Comparison of ENCODE assay signal across 1 cellular context in the genomic region with DNA sequence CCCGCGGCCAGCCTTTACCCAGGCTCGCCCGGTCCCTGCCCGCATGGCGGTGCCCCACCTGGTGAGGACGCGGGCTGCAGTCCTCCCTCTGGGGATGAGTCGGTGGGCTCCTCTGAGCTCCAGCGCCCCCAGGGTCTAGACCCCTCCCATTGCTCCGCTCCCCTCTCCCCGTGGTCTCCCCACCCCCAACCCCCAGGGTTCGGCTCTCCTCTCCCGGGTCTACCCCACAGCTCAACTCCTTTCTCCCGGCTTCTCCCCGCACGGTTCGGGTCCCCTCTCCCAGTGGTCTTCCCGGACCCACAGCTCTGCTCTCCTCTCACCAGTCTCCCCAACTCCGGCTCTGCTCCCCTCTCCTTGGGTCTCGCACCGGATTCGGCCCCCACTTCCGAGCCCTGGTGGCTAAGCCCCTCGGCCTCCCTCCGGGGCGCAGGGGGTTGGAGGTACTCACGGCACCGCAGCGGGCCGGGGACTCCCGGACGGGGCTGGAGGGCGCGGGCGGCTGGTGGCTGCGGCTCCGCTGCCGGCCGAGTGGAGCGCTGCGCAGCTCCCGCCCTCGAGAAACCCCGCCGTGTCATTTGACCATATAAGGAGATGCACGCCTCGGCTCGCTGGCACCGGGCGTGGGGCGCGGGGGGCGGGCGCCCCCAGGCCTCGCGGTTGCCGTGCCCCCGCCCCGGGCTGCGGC.
A peak's percentile ranks its signal among the peaks of the same experiment; 100 is the strongest.
TF ChIP-seq lines count a peak whose summit lies in the region.

A gene with protein sequence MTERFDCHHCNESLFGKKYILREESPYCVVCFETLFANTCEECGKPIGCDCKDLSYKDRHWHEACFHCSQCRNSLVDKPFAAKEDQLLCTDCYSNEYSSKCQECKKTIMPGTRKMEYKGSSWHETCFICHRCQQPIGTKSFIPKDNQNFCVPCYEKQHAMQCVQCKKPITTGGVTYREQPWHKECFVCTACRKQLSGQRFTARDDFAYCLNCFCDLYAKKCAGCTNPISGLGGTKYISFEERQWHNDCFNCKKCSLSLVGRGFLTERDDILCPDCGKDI (minus strand): TSS at position 530 of the 685 bp plus-strand sequence. CDS start 12,535 bp downstream, outside the sequence.

TF ChIP-seq in HepG2, 621 proteins besides CTCF, POLR2A, EP300 and RAD21 (continued from another document and continues in another):
- TF ChIP-seq CBX2 (IDR thresholded peaks at IDR 0.05; ENCODE audit: low read depth, low read length) (no peak), CBX2 (CRISPR knock-in tag; IDR thresholded peaks at IDR 0.05; ENCODE audit: low read depth) (peak; percentile 58; the same call in 1 of the 2 replicates), SP2 (CRISPR knock-in tag; IDR thresholded peaks at IDR 0.05) (no peak), HNRNPLL (IDR thresholded peaks at IDR 0.05; ENCODE audit: low read depth, low read length, poor library complexity, severe bottlenecking) (peak; percentile 85), ZNF225 (CRISPR knock-in tag; IDR thresholded peaks at IDR 0.05) (no peak), ZNF616 (CRISPR knock-in tag; IDR thresholded peaks at IDR 0.05; ENCODE audit: low read depth) (no peak), HOXA5 (CRISPR knock-in tag; IDR thresholded peaks at IDR 0.05) (no peak), ZNF556 (CRISPR knock-in tag; IDR thresholded peaks at IDR 0.05; ENCODE audit: borderline replicate concordance) (0 out of 2 replicates have a peak, but pooled peaks have one; percentile 20), PHF8 (CRISPR knock-in tag; IDR thresholded peaks at IDR 0.05) (peak; percentile 51; the same call in 1 of the 2 replicates), ATAD3A (CRISPR knock-in tag; IDR thresholded peaks at IDR 0.05) (no peak), HES4 (CRISPR knock-in tag; IDR thresholded peaks at IDR 0.05; ENCODE audit: borderline replicate concordance) (0 out of 2 replicates have a peak, but pooled peaks have one; percentile 74), ZFP36L1 (CRISPR knock-in tag; IDR thresholded peaks at IDR 0.05) (no peak), ZNF260 (CRISPR knock-in tag; IDR thresholded peaks at IDR 0.05; ENCODE audit: borderline replicate concordance, low read depth) (no peak), EHMT2 (IDR thresholded peaks at IDR 0.05; ENCODE audit: borderline replicate concordance, low read depth, low read length) (no peak), ELF3 (CRISPR knock-in tag; IDR thresholded peaks at IDR 0.05) (no peak), REXO4 (CRISPR knock-in tag; IDR thresholded peaks at IDR 0.05; ENCODE audit: borderline replicate concordance) (no peak), STAG1 (CRISPR knock-in tag; IDR thresholded peaks at IDR 0.05) (peak; percentile 18; the same call in 1 of the 2 replicates), NFRKB (IDR thresholded peaks at IDR 0.05) (no peak), ZNF3 (CRISPR knock-in tag; IDR thresholded peaks at IDR 0.05) (no peak), MAFG (CRISPR knock-in tag; IDR thresholded peaks at IDR 0.05) (no peak), RNF2 (conservative IDR thresholded peaks at IDR 0.05; ENCODE audit: low read depth) (peak; percentile 82)
- TF ChIP-seq, protein P1, sequence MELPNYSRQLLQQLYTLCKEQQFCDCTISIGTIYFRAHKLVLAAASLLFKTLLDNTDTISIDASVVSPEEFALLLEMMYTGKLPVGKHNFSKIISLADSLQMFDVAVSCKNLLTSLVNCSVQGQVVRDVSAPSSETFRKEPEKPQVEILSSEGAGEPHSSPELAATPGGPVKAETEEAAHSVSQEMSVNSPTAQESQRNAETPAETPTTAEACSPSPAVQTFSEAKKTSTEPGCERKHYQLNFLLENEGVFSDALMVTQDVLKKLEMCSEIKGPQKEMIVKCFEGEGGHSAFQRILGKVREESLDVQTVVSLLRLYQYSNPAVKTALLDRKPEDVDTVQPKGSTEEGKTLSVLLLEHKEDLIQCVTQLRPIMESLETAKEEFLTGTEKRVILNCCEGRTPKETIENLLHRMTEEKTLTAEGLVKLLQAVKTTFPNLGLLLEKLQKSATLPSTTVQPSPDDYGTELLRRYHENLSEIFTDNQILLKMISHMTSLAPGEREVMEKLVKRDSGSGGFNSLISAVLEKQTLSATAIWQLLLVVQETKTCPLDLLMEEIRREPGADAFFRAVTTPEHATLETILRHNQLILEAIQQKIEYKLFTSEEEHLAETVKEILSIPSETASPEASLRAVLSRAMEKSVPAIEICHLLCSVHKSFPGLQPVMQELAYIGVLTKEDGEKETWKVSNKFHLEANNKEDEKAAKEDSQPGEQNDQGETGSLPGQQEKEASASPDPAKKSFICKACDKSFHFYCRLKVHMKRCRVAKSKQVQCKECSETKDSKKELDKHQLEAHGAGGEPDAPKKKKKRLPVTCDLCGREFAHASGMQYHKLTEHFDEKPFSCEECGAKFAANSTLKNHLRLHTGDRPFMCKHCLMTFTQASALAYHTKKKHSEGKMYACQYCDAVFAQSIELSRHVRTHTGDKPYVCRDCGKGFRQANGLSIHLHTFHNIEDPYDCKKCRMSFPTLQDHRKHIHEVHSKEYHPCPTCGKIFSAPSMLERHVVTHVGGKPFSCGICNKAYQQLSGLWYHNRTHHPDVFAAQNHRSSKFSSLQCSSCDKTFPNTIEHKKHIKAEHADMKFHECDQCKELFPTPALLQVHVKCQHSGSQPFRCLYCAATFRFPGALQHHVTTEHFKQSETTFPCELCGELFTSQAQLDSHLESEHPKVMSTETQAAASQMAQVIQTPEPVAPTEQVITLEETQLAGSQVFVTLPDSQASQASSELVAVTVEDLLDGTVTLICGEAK (IDR thresholded peaks at IDR 0.05), result no peak
- TF ChIP-seq, protein P1 (CRISPR knock-in tag; IDR thresholded peaks at IDR 0.05), result no peak
- TF ChIP-seq, protein P2, sequence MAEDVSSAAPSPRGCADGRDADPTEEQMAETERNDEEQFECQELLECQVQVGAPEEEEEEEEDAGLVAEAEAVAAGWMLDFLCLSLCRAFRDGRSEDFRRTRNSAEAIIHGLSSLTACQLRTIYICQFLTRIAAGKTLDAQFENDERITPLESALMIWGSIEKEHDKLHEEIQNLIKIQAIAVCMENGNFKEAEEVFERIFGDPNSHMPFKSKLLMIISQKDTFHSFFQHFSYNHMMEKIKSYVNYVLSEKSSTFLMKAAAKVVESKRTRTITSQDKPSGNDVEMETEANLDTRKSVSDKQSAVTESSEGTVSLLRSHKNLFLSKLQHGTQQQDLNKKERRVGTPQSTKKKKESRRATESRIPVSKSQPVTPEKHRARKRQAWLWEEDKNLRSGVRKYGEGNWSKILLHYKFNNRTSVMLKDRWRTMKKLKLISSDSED (CRISPR knock-in tag; IDR thresholded peaks at IDR 0.05), result no peak
- TF ChIP-seq, protein P3, sequence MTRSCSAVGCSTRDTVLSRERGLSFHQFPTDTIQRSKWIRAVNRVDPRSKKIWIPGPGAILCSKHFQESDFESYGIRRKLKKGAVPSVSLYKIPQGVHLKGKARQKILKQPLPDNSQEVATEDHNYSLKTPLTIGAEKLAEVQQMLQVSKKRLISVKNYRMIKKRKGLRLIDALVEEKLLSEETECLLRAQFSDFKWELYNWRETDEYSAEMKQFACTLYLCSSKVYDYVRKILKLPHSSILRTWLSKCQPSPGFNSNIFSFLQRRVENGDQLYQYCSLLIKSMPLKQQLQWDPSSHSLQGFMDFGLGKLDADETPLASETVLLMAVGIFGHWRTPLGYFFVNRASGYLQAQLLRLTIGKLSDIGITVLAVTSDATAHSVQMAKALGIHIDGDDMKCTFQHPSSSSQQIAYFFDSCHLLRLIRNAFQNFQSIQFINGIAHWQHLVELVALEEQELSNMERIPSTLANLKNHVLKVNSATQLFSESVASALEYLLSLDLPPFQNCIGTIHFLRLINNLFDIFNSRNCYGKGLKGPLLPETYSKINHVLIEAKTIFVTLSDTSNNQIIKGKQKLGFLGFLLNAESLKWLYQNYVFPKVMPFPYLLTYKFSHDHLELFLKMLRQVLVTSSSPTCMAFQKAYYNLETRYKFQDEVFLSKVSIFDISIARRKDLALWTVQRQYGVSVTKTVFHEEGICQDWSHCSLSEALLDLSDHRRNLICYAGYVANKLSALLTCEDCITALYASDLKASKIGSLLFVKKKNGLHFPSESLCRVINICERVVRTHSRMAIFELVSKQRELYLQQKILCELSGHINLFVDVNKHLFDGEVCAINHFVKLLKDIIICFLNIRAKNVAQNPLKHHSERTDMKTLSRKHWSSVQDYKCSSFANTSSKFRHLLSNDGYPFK (CRISPR knock-in tag; IDR thresholded peaks at IDR 0.05; ENCODE audit: borderline replicate concordance), result no peak
- TF ChIP-seq, protein P4, sequence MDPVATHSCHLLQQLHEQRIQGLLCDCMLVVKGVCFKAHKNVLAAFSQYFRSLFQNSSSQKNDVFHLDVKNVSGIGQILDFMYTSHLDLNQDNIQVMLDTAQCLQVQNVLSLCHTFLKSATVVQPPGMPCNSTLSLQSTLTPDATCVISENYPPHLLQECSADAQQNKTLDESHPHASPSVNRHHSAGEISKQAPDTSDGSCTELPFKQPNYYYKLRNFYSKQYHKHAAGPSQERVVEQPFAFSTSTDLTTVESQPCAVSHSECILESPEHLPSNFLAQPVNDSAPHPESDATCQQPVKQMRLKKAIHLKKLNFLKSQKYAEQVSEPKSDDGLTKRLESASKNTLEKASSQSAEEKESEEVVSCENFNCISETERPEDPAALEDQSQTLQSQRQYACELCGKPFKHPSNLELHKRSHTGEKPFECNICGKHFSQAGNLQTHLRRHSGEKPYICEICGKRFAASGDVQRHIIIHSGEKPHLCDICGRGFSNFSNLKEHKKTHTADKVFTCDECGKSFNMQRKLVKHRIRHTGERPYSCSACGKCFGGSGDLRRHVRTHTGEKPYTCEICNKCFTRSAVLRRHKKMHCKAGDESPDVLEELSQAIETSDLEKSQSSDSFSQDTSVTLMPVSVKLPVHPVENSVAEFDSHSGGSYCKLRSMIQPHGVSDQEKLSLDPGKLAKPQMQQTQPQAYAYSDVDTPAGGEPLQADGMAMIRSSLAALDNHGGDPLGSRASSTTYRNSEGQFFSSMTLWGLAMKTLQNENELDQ (CRISPR knock-in tag; IDR thresholded peaks at IDR 0.05; ENCODE audit: borderline replicate concordance), result no peak
- TF ChIP-seq, protein P5, sequence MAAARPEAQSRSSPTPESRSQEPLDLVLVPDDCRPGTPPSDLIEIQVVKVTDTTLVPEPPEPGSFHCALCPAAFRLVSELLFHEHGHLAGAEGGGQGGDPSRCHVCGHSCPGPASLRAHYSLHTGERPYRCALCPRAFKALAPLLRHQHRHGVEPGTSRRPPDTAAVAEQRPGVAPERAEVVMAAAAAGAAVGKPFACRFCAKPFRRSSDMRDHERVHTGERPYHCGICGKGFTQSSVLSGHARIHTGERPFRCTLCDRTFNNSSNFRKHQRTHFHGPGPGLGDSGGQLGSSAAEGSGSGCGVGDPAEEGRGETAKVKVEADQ (CRISPR knock-in tag; IDR thresholded peaks at IDR 0.05; ENCODE audit: borderline replicate concordance), result no peak
- TF ChIP-seq, protein P6, sequence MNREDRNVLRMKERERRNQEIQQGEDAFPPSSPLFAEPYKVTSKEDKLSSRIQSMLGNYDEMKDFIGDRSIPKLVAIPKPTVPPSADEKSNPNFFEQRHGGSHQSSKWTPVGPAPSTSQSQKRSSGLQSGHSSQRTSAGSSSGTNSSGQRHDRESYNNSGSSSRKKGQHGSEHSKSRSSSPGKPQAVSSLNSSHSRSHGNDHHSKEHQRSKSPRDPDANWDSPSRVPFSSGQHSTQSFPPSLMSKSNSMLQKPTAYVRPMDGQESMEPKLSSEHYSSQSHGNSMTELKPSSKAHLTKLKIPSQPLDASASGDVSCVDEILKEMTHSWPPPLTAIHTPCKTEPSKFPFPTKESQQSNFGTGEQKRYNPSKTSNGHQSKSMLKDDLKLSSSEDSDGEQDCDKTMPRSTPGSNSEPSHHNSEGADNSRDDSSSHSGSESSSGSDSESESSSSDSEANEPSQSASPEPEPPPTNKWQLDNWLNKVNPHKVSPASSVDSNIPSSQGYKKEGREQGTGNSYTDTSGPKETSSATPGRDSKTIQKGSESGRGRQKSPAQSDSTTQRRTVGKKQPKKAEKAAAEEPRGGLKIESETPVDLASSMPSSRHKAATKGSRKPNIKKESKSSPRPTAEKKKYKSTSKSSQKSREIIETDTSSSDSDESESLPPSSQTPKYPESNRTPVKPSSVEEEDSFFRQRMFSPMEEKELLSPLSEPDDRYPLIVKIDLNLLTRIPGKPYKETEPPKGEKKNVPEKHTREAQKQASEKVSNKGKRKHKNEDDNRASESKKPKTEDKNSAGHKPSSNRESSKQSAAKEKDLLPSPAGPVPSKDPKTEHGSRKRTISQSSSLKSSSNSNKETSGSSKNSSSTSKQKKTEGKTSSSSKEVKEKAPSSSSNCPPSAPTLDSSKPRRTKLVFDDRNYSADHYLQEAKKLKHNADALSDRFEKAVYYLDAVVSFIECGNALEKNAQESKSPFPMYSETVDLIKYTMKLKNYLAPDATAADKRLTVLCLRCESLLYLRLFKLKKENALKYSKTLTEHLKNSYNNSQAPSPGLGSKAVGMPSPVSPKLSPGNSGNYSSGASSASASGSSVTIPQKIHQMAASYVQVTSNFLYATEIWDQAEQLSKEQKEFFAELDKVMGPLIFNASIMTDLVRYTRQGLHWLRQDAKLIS (CRISPR knock-in tag; IDR thresholded peaks at IDR 0.05), result no peak
